In genomic region chr5:132098151-132098594, GRCh38 we compare ENCODE assay signal across 14 cellular contexts. TPM values are rescaled to one million over a fixed set of nuclear protein-coding genes. Genes with fewer than 3 reads are reported as not detected.
A peak's percentile ranks its signal among the peaks of the same experiment; 100 is the strongest.
DNase-seq lines count a peak whose midpoint lies in the region; ATAC-seq and TF ChIP-seq lines count a peak whose summit lies in the region.
"Had no signal": no experiment of that assay in that cellular context is flagged by ENCODE, and none has a peak within 500 bp of the region (broad histone marks: within the 10 kb centered on the region; RNA-seq: fewer than 3 reads in every experiment).

No MANE protein-coding gene starts in this region.

- H3K9me3 ChIP-seq in right cardiac atrium (ENCODE audit: control insufficient read depth, low read length) (no peaks in the 10 kb centered on the region), thyroid gland (no peaks in the 10 kb centered on the region)
- H3K9me3 ChIP-seq: neutrophil had no signal

- WGBS in right cardiac atrium, result 75% methylated on average over 5 of the region's 5 CpGs
- whole genome bisulfite sequencing in thyroid gland, 2 donors, result 66 to 77% methylated on average over 5 of the region's 5 CpGs

- no peaks in the 10 kb centered on the region for H3K9me3 Mint-ChIP-seq in activated T-helper 2 cell treated with anti-CD3 and anti-CD28 coated beads, Interferon-gamma antibody, Interleukin-2, Interleukin-4, amounts not matched to agents 10 μg/mL and 5 μg/mL and 100 μg/mL, durations not matched to agents 14 hours and 24 hours and 36 hours

- H3K4me1 Mint-ChIP-seq in activated T-helper 2 cell treated with anti-CD3 and anti-CD28 coated beads, Interferon-gamma antibody, Interleukin-2, Interleukin-4, amounts not matched to agents 10 μg/mL and 5 μg/mL and 100 μg/mL, durations not matched to agents 14 hours and 24 hours and 36 hours (ENCODE audit: low read depth), result peaks cover 87% of the 10 kb centered on the region

- peak overlapping the region; percentile 99 for H3K27ac Mint-ChIP-seq in activated T-helper 2 cell treated with anti-CD3 and anti-CD28 coated beads, Interferon-gamma antibody, Interleukin-2, Interleukin-4, amounts not matched to agents 10 μg/mL and 5 μg/mL and 100 μg/mL, durations not matched to agents 14 hours and 24 hours and 36 hours

- peak; percentile 39 for DNase-seq in activated naive CD4-positive, alpha-beta T cell treated with Interleukin-2 at 50 U/mL for 16 hours
- no peak for DNase-seq in activated naive CD4-positive, alpha-beta T cell treated with anti-CD3 and anti-CD28 coated beads, Interleukin-2, amount 50 U/mL, for 16 hours
- peak; percentile 25 for DNase-seq in activated T-helper 2 cell treated with anti-CD3 and anti-CD28 coated beads, Interferon-gamma antibody, Interleukin-2, Interleukin-4, amounts not matched to agents 10 μg/mL and 5 μg/mL and 100 μg/mL, durations not matched to agents 14 hours and 24 hours and 36 hours (ENCODE audit: low spot score)
- DNase-seq in renal cortical epithelial cell (ENCODE audit: low read depth), result peak; percentile 59
- DNase-seq in right cardiac atrium, result no peak
- DNase-seq in thyroid gland, result no peak
- DNase-seq: NCI-H1694 treated with DMSO at 0.1 percent for 48 hours, Right ventricle myocardium superior had no signal

- H3K4me1 ChIP-seq in right cardiac atrium (ENCODE audit: control insufficient read depth, insufficient read depth, low read length) (no peaks in the 10 kb centered on the region), thyroid gland (peaks cover 1 to 3% of the 10 kb centered on the region in 2 donors)

- H3K27ac ChIP-seq in right cardiac atrium (ENCODE audit: low read length), result no peak overlapping the region
- H3K27ac ChIP-seq in thyroid gland, result no peak overlapping the region
- H3K27ac ChIP-seq: HL-60, neutrophil had no signal

- H3K27me3 ChIP-seq in right cardiac atrium (ENCODE audit: control insufficient read depth, insufficient read depth), result no peaks in the 10 kb centered on the region
- H3K27me3 ChIP-seq in thyroid gland, result no peaks in the 10 kb centered on the region

- H3K4me3 ChIP-seq in right cardiac atrium (ENCODE audit: low read length) (no peak overlapping the region), thyroid gland (replicated peaks in 1 of 3) (no peak overlapping the region)

- ATAC-seq in HG03432 (IDR thresholded peaks at IDR 0.05; ENCODE audit: unreplicated experiment) (peak; percentile 22), right cardiac atrium (no peak), GM18520 (IDR thresholded peaks at IDR 0.05; ENCODE audit: unreplicated experiment) (no peak)

- H3K36me3 ChIP-seq in thyroid gland, result no peaks in the 10 kb centered on the region
- H3K36me3 ChIP-seq: neutrophil had no signal

- peaks cover 12% of the 10 kb centered on the region for H3K36me3 Mint-ChIP-seq in activated T-helper 2 cell treated with anti-CD3 and anti-CD28 coated beads, Interferon-gamma antibody, Interleukin-2, Interleukin-4, amounts not matched to agents 10 μg/mL and 5 μg/mL and 100 μg/mL, durations not matched to agents 14 hours and 24 hours and 36 hours (ENCODE audit: low read depth)

- TF ChIP-seq CTCF in thyroid gland (IDR thresholded peaks at IDR 0.05), result no peak

- no peaks in the 10 kb centered on the region for H3K27me3 Mint-ChIP-seq in activated T-helper 2 cell treated with anti-CD3 and anti-CD28 coated beads, Interferon-gamma antibody, Interleukin-2, Interleukin-4, amounts not matched to agents 10 μg/mL and 5 μg/mL and 100 μg/mL, durations not matched to agents 14 hours and 24 hours and 36 hours (ENCODE audit: low read depth)

- no peak for TF ChIP-seq POLR2A in thyroid gland (IDR thresholded peaks at IDR 0.05)

- H3K4me3 Mint-ChIP-seq in activated T-helper 2 cell treated with anti-CD3 and anti-CD28 coated beads, Interferon-gamma antibody, Interleukin-2, Interleukin-4, amounts not matched to agents 10 μg/mL and 5 μg/mL and 100 μg/mL, durations not matched to agents 14 hours and 24 hours and 36 hours (ENCODE audit: low read depth), result no peak overlapping the region

- intact Hi-C loops in activated T-helper 2 cell treated with anti-CD3 and anti-CD28 coated beads, Interferon-gamma antibody, Interleukin-2, Interleukin-4, amounts not matched to agents 10 μg/mL and 5 μg/mL and 100 μg/mL, durations not matched to agents 14 hours and 24 hours and 36 hours (cut with micrococcal nuclease), result loop anchor here (5.0 kb wide), 2 partner anchors 539 to 821 kb away; no protein-coding TSS in a partner anchor
- intact Hi-C loops in right cardiac atrium (cut with DNase I) (no loop called here), thyroid gland (cut with DNase I) (no loop called here)

RNA-seq across cellular contexts. Expression of gene CSF2, which starts 24.6 kb away (rescaled TPM):
- total RNA-seq in activated T-helper 2 cell treated with anti-CD3 and anti-CD28 coated beads, Interferon-gamma antibody, Interleukin-2, Interleukin-4, amounts not matched to agents 10 μg/mL and 5 μg/mL and 100 μg/mL, durations not matched to agents 14 hours and 24 hours and 36 hours, result 764 and 772 TPM in 2 replicates
- 0.60 and 217 TPM in 2 replicates for total RNA-seq in renal cortical epithelial cell
- total RNA-seq in right cardiac atrium, result not detected
- not detected for polyA plus RNA-seq in right cardiac atrium
- not detected for total RNA-seq in thyroid gland
- total RNA-seq: H1, Right ventricle myocardium superior had no signal
- polyA plus RNA-seq: BJ, H1 had no signal

RNA-seq across cellular contexts. Expression of gene IL3, which starts 37.7 kb away (rescaled TPM):
- 140 and 142 TPM in 2 replicates for total RNA-seq in activated T-helper 2 cell treated with anti-CD3 and anti-CD28 coated beads, Interferon-gamma antibody, Interleukin-2, Interleukin-4, amounts not matched to agents 10 μg/mL and 5 μg/mL and 100 μg/mL, durations not matched to agents 14 hours and 24 hours and 36 hours
- total RNA-seq in renal cortical epithelial cell, result not detected in 2 replicates
- not detected for total RNA-seq in right cardiac atrium
- not detected for polyA plus RNA-seq in right cardiac atrium
- total RNA-seq in thyroid gland, result not detected
- total RNA-seq: H1, Right ventricle myocardium superior had no signal
- polyA plus RNA-seq: BJ, H1 had no signal

Comparison
In these comparisons a context has a peak if more than half of its experiments do, and no peak if none do; other contexts are left out.
1. DNase-seq: peak in activated naive CD4-positive, alpha-beta T cell treated with Interleukin-2 at 50 U/mL for 16 hours (single experiment), activated T-helper 2 cell treated with anti-CD3 and anti-CD28 coated beads, Interferon-gamma antibody, Interleukin-2, Interleukin-4, amounts not matched to agents 10 μg/mL and 5 μg/mL and 100 μg/mL, durations not matched to agents 14 hours and 24 hours and 36 hours (single experiment) and renal cortical epithelial cell (single experiment); none in activated naive CD4-positive, alpha-beta T cell treated with anti-CD3 and anti-CD28 coated beads, Interleukin-2, amount 50 U/mL, for 16 hours (single experiment), right cardiac atrium (0 of 3) and thyroid gland (0 of 2).
2. RNA of gene IL3, which starts 37.7 kb away (total RNA-seq): 140 to 142 TPM in activated T-helper 2 cell treated with anti-CD3 and anti-CD28 coated beads, Interferon-gamma antibody, Interleukin-2, Interleukin-4, amounts not matched to agents 10 μg/mL and 5 μg/mL and 100 μg/mL, durations not matched to agents 14 hours and 24 hours and 36 hours; not detected in renal cortical epithelial cell, not detected in right cardiac atrium and not detected in thyroid gland; every median in the first group is over 100 times any median in the second.